ENCODE assay signal across 1 cellular context in genomic region chr16:67668495-67669157, GRCh38.
TF ChIP-seq lines count a peak whose summit lies in the region.

No MANE protein-coding gene starts in this region.

TF ChIP-seq in HepG2, 621 proteins besides CTCF, POLR2A, EP300 and RAD21:
- TF ChIP-seq DNMT1 (CRISPR knock-in tag; IDR thresholded peaks at IDR 0.05): 0 out of 2 replicates have a peak, but pooled peaks have one; percentile 7
- no peak for TF ChIP-seq RBFOX2 (IDR thresholded peaks at IDR 0.05; ENCODE audit: low read depth, low read length)
- peak; percentile 51; the same call in 1 of the 2 replicates for TF ChIP-seq ZNF576 (CRISPR knock-in tag; IDR thresholded peaks at IDR 0.05)
- 0 out of 2 replicates have a peak, but pooled peaks have one; percentile 10 for TF ChIP-seq HDAC1 (CRISPR knock-in tag; IDR thresholded peaks at IDR 0.05)
- no peak for TF ChIP-seq ZNF607 (CRISPR knock-in tag; IDR thresholded peaks at IDR 0.05; ENCODE audit: borderline replicate concordance)
- TF ChIP-seq ZNF652 (CRISPR knock-in tag; IDR thresholded peaks at IDR 0.05; ENCODE audit: borderline replicate concordance, low read depth): no peak
- TF ChIP-seq, protein P1, sequence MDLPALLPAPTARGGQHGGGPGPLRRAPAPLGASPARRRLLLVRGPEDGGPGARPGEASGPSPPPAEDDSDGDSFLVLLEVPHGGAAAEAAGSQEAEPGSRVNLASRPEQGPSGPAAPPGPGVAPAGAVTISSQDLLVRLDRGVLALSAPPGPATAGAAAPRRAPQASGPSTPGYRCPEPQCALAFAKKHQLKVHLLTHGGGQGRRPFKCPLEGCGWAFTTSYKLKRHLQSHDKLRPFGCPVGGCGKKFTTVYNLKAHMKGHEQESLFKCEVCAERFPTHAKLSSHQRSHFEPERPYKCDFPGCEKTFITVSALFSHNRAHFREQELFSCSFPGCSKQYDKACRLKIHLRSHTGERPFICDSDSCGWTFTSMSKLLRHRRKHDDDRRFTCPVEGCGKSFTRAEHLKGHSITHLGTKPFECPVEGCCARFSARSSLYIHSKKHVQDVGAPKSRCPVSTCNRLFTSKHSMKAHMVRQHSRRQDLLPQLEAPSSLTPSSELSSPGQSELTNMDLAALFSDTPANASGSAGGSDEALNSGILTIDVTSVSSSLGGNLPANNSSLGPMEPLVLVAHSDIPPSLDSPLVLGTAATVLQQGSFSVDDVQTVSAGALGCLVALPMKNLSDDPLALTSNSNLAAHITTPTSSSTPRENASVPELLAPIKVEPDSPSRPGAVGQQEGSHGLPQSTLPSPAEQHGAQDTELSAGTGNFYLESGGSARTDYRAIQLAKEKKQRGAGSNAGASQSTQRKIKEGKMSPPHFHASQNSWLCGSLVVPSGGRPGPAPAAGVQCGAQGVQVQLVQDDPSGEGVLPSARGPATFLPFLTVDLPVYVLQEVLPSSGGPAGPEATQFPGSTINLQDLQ (CRISPR knock-in tag; IDR thresholded peaks at IDR 0.05): no peak
- TF ChIP-seq ZNF34 (CRISPR knock-in tag; IDR thresholded peaks at IDR 0.05; ENCODE audit: borderline replicate concordance): no peak
- no peak for TF ChIP-seq NR2F2 (IDR thresholded peaks at IDR 0.05; ENCODE audit: borderline replicate concordance, low read depth)
- 0 out of 2 replicates have a peak, but pooled peaks have one; percentile 36 for TF ChIP-seq EEA1 (CRISPR knock-in tag; IDR thresholded peaks at IDR 0.05; ENCODE audit: borderline replicate concordance)
- TF ChIP-seq PHF21A (CRISPR knock-in tag; IDR thresholded peaks at IDR 0.05): 0 out of 2 replicates have a peak, but pooled peaks have one; percentile 29
- peak; percentile 25; the same call in 1 of the 2 replicates for TF ChIP-seq HNF4G (IDR thresholded peaks at IDR 0.05; ENCODE audit: borderline replicate concordance, low read depth, low read length)
- TF ChIP-seq HNF4G (CRISPR knock-in tag; IDR thresholded peaks at IDR 0.05; ENCODE audit: borderline replicate concordance, low read depth): no peak
- 0 out of 2 replicates have a peak, but pooled peaks have one; percentile 14 for TF ChIP-seq MTERF4 (CRISPR knock-in tag; IDR thresholded peaks at IDR 0.05)
- no peak for TF ChIP-seq ZBTB33 (CRISPR knock-in tag; IDR thresholded peaks at IDR 0.05)
- 0 out of 2 replicates have a peak, but pooled peaks have one; percentile 11 for TF ChIP-seq ZNF891 (CRISPR knock-in tag; IDR thresholded peaks at IDR 0.05)
- no peak for TF ChIP-seq ZNF609 (CRISPR knock-in tag; IDR thresholded peaks at IDR 0.05; ENCODE audit: borderline replicate concordance)
- TF ChIP-seq ZNF160 (CRISPR knock-in tag; IDR thresholded peaks at IDR 0.05): no peak
- no peak for TF ChIP-seq IKZF1 (IDR thresholded peaks at IDR 0.05)
- peak; percentile 62; the same call in 1 of the 2 replicates for TF ChIP-seq PATZ1 (CRISPR knock-in tag; IDR thresholded peaks at IDR 0.05)
- TF ChIP-seq ZNF558 (CRISPR knock-in tag; IDR thresholded peaks at IDR 0.05; ENCODE audit: borderline replicate concordance): 0 out of 2 replicates have a peak, but pooled peaks have one; percentile 43
- TF ChIP-seq BRD4 (CRISPR knock-in tag; IDR thresholded peaks at IDR 0.05): 0 out of 2 replicates have a peak, but pooled peaks have one; percentile 17
- TF ChIP-seq RBM39 (IDR thresholded peaks at IDR 0.05; ENCODE audit: low read depth, low read length, poor library complexity, severe bottlenecking): peak; percentile 18
- TF ChIP-seq GATA4 (IDR thresholded peaks at IDR 0.05; ENCODE audit: borderline replicate concordance, low read depth): no peak
- 0 out of 2 replicates have a peak, but pooled peaks have one; percentile 13 for TF ChIP-seq GZF1 (CRISPR knock-in tag; IDR thresholded peaks at IDR 0.05)
- TF ChIP-seq HNF4A (CRISPR knock-in tag; IDR thresholded peaks at IDR 0.05): peak; percentile 52
- 0 out of 2 replicates have a peak, but pooled peaks have one; percentile 0 for TF ChIP-seq NFKB2 (CRISPR knock-in tag; IDR thresholded peaks at IDR 0.05; ENCODE audit: borderline replicate concordance)
- TF ChIP-seq KLF13 (CRISPR knock-in tag; IDR thresholded peaks at IDR 0.05): 0 out of 2 replicates have a peak, but pooled peaks have one; percentile 60
- no peak for TF ChIP-seq ERF (CRISPR knock-in tag; IDR thresholded peaks at IDR 0.05)
